ENCODE assay signal across 19 cellular contexts in genomic region chr17:45645330-45645729, GRCh38.
"Had no signal": no experiment of that assay in that cellular context is flagged by ENCODE, and none has a peak within 500 bp of the region (broad histone marks: within the 10 kb centered on the region; RNA-seq: fewer than 3 reads in every experiment).

No MANE protein-coding gene starts in this region.

- H3K27ac ChIP-seq: RWPE1 had no signal

- H3K9ac ChIP-seq: SK-N-SH had no signal

- H3K9me3 ChIP-seq: SK-N-SH had no signal

- H3K4me2 ChIP-seq: SK-N-SH had no signal

- DNase-seq: KBM-7, MV-4-11, NCI-H1048, NCI-H1105, NCI-H1417 treated with DMSO at 0.1 percent for 48 hours, NCI-H146, NCI-H1694 treated with DMSO at 0.1 percent for 48 hours, NCI-H1930, NCI-H2081 treated with DMSO at 0.1 percent for 48 hours, NCI-H2171, NCI-H226, NCI-H446, NCI-H510A, SHP77, SK-N-SH, SW 1271, T-cell had no signal

- ATAC-seq: Panc1, T-cell had no signal
